13 cellular contexts compared by ENCODE assay signal in genomic region chr7:120733143-120733542, GRCh38.
A peak's percentile ranks its signal among the peaks of the same experiment; 100 is the strongest.
DNase-seq lines count a peak whose midpoint lies in the region; ATAC-seq lines count a peak whose summit lies in the region.
"Had no signal": no experiment of that assay in that cellular context is flagged by ENCODE, and none has a peak within 500 bp of the region (broad histone marks: within the 10 kb centered on the region; RNA-seq: fewer than 3 reads in every experiment).

No MANE protein-coding gene starts in this region.

- H3K9ac ChIP-seq in rectal smooth muscle tissue (ENCODE audit: low read length): no peak overlapping the region

- no peaks in the 10 kb centered on the region for H3K36me3 Mint-ChIP-seq in immature natural killer cell
- H3K36me3 Mint-ChIP-seq: CD8-positive, alpha-beta T cell had no signal

- H3K4me1 ChIP-seq in rectal smooth muscle tissue (ENCODE audit: control insufficient read depth, insufficient read depth, low read length): peaks cover 8% of the 10 kb centered on the region

- H3K4me3 ChIP-seq in rectal smooth muscle tissue (ENCODE audit: low read length): no peak overlapping the region

- H3K27me3 ChIP-seq in rectal smooth muscle tissue (ENCODE audit: control insufficient read depth, insufficient read depth, low read length): no peaks in the 10 kb centered on the region

- ATAC-seq in HG03095 (IDR thresholded peaks at IDR 0.05; ENCODE audit: unreplicated experiment): no peak
- ATAC-seq: activated CD4-positive, alpha-beta T cell treated with anti-CD3 and anti-CD28 coated beads for 36 hours; activated T-cell treated with anti-CD3 and anti-CD28 coated beads, Interleukin-2, amount 50 U/mL, for 4 hours; CD8-positive, alpha-beta T cell had no signal

- peak overlapping the region; percentile 34 for H3K27ac ChIP-seq in rectal smooth muscle tissue (ENCODE audit: low read depth, low read length)

- DNase-seq in EH (ENCODE audit: low read depth) (peak; percentile 8), RKO (ENCODE audit: low spot score) (peak; percentile 74), fibroblast of gingiva (ENCODE audit: low read depth) (peak; percentile 89), immature natural killer cell (no peak), Kasumi-1 (lab: John Stamatoyannopoulos, UW) (no peak), NCI-H774 (lab: John Stamatoyannopoulos, UW) (no peak)
- DNase-seq: activated CD4-positive, alpha-beta T cell treated with anti-CD3 and anti-CD28 coated beads for 36 hours; activated T-cell treated with anti-CD3 and anti-CD28 coated beads, Interleukin-2, amount 50 U/mL, for 4 hours; CD8-positive, alpha-beta T cell; erythroblast; retina had no signal

- no peaks in the 10 kb centered on the region for H3K36me3 ChIP-seq in rectal smooth muscle tissue (ENCODE audit: control insufficient read depth, insufficient read depth, low read length)

- H3K27me3 Mint-ChIP-seq in immature natural killer cell (ENCODE audit: low read depth in 3 of 3): peaks cover 0 to 3% (median 2%) of the 10 kb centered on the region in 3 donors

- H3K27ac Mint-ChIP-seq in immature natural killer cell: no peak overlapping the region
- H3K27ac Mint-ChIP-seq: activated CD4-positive, alpha-beta T cell treated with anti-CD3 and anti-CD28 coated beads for 36 hours; CD8-positive, alpha-beta T cell had no signal

- H3K4me1 Mint-ChIP-seq in immature natural killer cell: no peaks in the 10 kb centered on the region
- H3K4me1 Mint-ChIP-seq: activated CD4-positive, alpha-beta T cell treated with anti-CD3 and anti-CD28 coated beads for 36 hours had no signal

- no peak overlapping the region for H3K4me3 Mint-ChIP-seq in immature natural killer cell
- H3K4me3 Mint-ChIP-seq: activated CD4-positive, alpha-beta T cell treated with anti-CD3 and anti-CD28 coated beads for 36 hours; activated T-cell treated with anti-CD3 and anti-CD28 coated beads, Interleukin-2, amount 50 U/mL, for 4 hours; CD8-positive, alpha-beta T cell had no signal

- H3K9me3 Mint-ChIP-seq in immature natural killer cell: peaks cover 0 to 14% (median 3%) of the 10 kb centered on the region in 6 donors
- H3K9me3 Mint-ChIP-seq: activated T-cell treated with anti-CD3 and anti-CD28 coated beads, Interleukin-2, amount 50 U/mL, for 4 hours; CD8-positive, alpha-beta T cell had no signal

Comparison
In these comparisons a context has a peak if more than half of its experiments do, and no peak if none do; other contexts are left out.
1. DNase-seq: peak in EH (single experiment), RKO (single experiment) and fibroblast of gingiva (single experiment); none in immature natural killer cell (0 of 3), Kasumi-1 (0 of 2) and NCI-H774 (single experiment).